Comparison of ENCODE assay signal across 30 cellular contexts in the genomic region with DNA sequence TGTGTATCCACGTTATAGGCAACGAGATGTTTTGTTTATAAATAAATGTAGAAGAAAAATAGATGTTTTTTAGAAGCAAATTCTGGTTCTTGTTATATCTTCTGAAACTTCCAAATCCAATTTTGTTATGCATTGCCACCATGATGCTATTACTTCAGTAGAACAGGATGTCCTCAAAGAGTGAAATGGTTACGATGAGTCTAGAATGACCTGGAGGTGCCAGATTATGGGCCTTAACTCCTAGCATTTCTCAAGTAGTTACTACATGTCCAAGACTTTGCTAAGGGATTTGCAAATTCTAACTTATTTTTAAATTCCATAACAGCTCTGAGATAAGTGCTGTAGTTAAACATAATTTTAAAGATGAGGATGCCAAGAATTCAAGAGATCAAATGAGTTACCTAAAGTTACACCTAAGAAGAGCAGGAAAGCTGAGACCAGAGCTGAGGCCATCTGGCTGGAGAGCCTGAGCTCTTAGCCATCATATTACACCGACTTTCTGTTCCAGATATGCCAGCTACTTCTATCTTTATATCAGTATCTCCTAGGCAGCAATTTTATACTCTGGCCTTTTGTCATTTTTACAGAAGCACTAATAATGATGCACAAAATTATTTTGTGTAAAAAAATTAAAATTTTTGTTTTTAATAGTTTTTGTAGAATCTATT.
"Had no signal": no experiment of that assay in that cellular context is flagged by ENCODE, and none has a peak within 500 bp of the region (broad histone marks: within the 10 kb centered on the region; RNA-seq: fewer than 3 reads in every experiment).

No MANE protein-coding gene starts in this region.

- H3K27me3 Mint-ChIP-seq: central memory CD8-positive, alpha-beta T cell had no signal

- H3K36me3 ChIP-seq: ascending aorta, cardiac muscle cell, Peyer's patch, SJSA1 had no signal

- H3K4me3 ChIP-seq: ascending aorta, cardiac muscle cell, Peyer's patch, SJSA1 had no signal

- H3K27ac Mint-ChIP-seq: activated CD4-positive, alpha-beta T cell treated with anti-CD3 and anti-CD28 coated beads, Interleukin-2, amount 10 ng/mL, durations not matched to agents 24 days and 14 days; activated CD8-positive, alpha-beta T cell treated with anti-CD3 and anti-CD28 coated beads for 36 hours; activated naive CD4-positive, alpha-beta T cell treated with anti-CD3 and anti-CD28 coated beads, Interleukin-2, amount 50 U/mL, for 24 hours; activated naive CD8-positive, alpha-beta T cell treated with anti-CD3 and anti-CD28 coated beads, Interleukin-2, amount 10 ng/mL, durations not matched to agents 7 days and 5 days; activated T-cell treated with anti-CD3 and anti-CD28 coated beads, Interleukin-2, amount 50 U/mL, for 72 hours; activated T-helper 17 cell treated with anti-CD3 and anti-CD28 coated beads, Interleukin-2, amount 50 U/mL, for 72 hours; T-helper 1 cell treated with Interleukin-12 subunit alpha and Interleukin-12 subunit beta and Interleukin-4 antibody, amounts not matched to agents 30 μg/mL and 1 μg/mL, for 36 hours; T-helper 2 cell treated with Interferon-gamma antibody and Interleukin-4, amounts not matched to agents 5 μg/mL and 100 μg/mL, for 36 hours had no signal

- H3K27me3 ChIP-seq: ascending aorta, cardiac muscle cell, Peyer's patch, SJSA1 had no signal

- H3K36me3 Mint-ChIP-seq: activated naive CD4-positive, alpha-beta T cell treated with anti-CD3 and anti-CD28 coated beads, Interleukin-2, amount 50 U/mL, for 24 hours; activated naive CD8-positive, alpha-beta T cell treated with anti-CD3 and anti-CD28 coated beads, Interleukin-2, amount 10 ng/mL, durations not matched to agents 7 days and 5 days had no signal

- H3K4me1 Mint-ChIP-seq: activated CD4-positive, alpha-beta T cell treated with anti-CD3 and anti-CD28 coated beads, Interleukin-2, amount 10 ng/mL, durations not matched to agents 24 days and 14 days; activated naive CD4-positive, alpha-beta T cell treated with anti-CD3 and anti-CD28 coated beads, Interleukin-2, amount 50 U/mL, for 24 hours; activated naive CD8-positive, alpha-beta T cell treated with anti-CD3 and anti-CD28 coated beads, Interleukin-2, amount 10 ng/mL, durations not matched to agents 7 days and 5 days; activated T-helper 17 cell treated with anti-CD3 and anti-CD28 coated beads, Interleukin-2, amount 50 U/mL, for 72 hours; central memory CD8-positive, alpha-beta T cell had no signal

- DNase-seq: activated CD4-positive, alpha-beta T cell treated with anti-CD3 and anti-CD28 coated beads, Interleukin-2, amount 10 ng/mL, durations not matched to agents 24 days and 14 days; activated CD4-positive, alpha-beta T cell treated with anti-CD3 and anti-CD28 coated beads, Interleukin-2, amount 50 U/mL, for 4 hours; activated CD8-positive, alpha-beta T cell treated with anti-CD3 and anti-CD28 coated beads for 36 hours; activated effector memory CD4-positive, alpha-beta T cell treated with anti-CD3 and anti-CD28 coated beads, Interleukin-2, amount 50 U/mL, for 16 hours; activated naive CD4-positive, alpha-beta T cell; activated naive CD8-positive, alpha-beta T cell treated with anti-CD3 and anti-CD28 coated beads, Interleukin-2, amount 10 ng/mL, durations not matched to agents 7 days and 5 days; activated T-cell treated with anti-CD3 and anti-CD28 coated beads, Interleukin-2, amount 50 U/mL, for 1 hour; activated T-cell treated with anti-CD3 and anti-CD28 coated beads, Interleukin-2, amount 50 U/mL, for 72 hours; amygdala; NCI-H1048; NCI-H1105 treated with DMSO at 0.1 percent for 48 hours; NCI-H1436; NCI-H1694; NCI-H1930; NCI-H2081 treated with DMSO at 0.1 percent for 48 hours; NCI-H226; NCI-H524 treated with DMSO at 0.1 percent for 48 hours; PC-3; Peyer's patch; RPMI8226; SHP77 treated with DMSO at 0.1 percent for 48 hours; SK-N-SH had no signal

- H3K9me3 ChIP-seq: ascending aorta, Peyer's patch, SJSA1, SK-N-SH had no signal

- H3K27ac ChIP-seq: ascending aorta, cardiac muscle cell, Peyer's patch, SJSA1 had no signal

- H3K4me1 ChIP-seq: ascending aorta, SJSA1 had no signal

- H3K4me3 Mint-ChIP-seq: activated CD4-positive, alpha-beta T cell treated with anti-CD3 and anti-CD28 coated beads, Interleukin-2, amount 10 ng/mL, durations not matched to agents 24 days and 14 days; activated CD8-positive, alpha-beta T cell treated with anti-CD3 and anti-CD28 coated beads for 36 hours; activated naive CD4-positive, alpha-beta T cell treated with anti-CD3 and anti-CD28 coated beads, Interleukin-2, amount 50 U/mL, for 24 hours; activated naive CD8-positive, alpha-beta T cell treated with anti-CD3 and anti-CD28 coated beads, Interleukin-2, amount 10 ng/mL, durations not matched to agents 7 days and 5 days; activated T-cell treated with anti-CD3 and anti-CD28 coated beads, Interleukin-2, amount 50 U/mL, for 72 hours; activated T-helper 17 cell treated with anti-CD3 and anti-CD28 coated beads, Interleukin-2, amount 50 U/mL, for 72 hours; central memory CD8-positive, alpha-beta T cell; T-helper 1 cell treated with Interleukin-12 subunit alpha and Interleukin-12 subunit beta and Interleukin-4 antibody, amounts not matched to agents 30 μg/mL and 1 μg/mL, for 36 hours; T-helper 2 cell treated with Interferon-gamma antibody and Interleukin-4, amounts not matched to agents 5 μg/mL and 100 μg/mL, for 36 hours had no signal

- H3K9ac ChIP-seq: SK-N-SH had no signal

- H3K9me3 Mint-ChIP-seq: activated CD4-positive, alpha-beta T cell treated with anti-CD3 and anti-CD28 coated beads, Interleukin-2, amount 10 ng/mL, durations not matched to agents 24 days and 14 days; activated CD8-positive, alpha-beta T cell treated with anti-CD3 and anti-CD28 coated beads for 36 hours; activated naive CD4-positive, alpha-beta T cell treated with anti-CD3 and anti-CD28 coated beads, Interleukin-2, amount 50 U/mL, for 24 hours; activated naive CD8-positive, alpha-beta T cell treated with anti-CD3 and anti-CD28 coated beads, Interleukin-2, amount 10 ng/mL, durations not matched to agents 7 days and 5 days; activated T-helper 17 cell treated with anti-CD3 and anti-CD28 coated beads, Interleukin-2, amount 50 U/mL, for 72 hours; central memory CD8-positive, alpha-beta T cell; T-helper 1 cell treated with Interleukin-12 subunit alpha and Interleukin-12 subunit beta and Interleukin-4 antibody, amounts not matched to agents 30 μg/mL and 1 μg/mL, for 36 hours; T-helper 2 cell treated with Interferon-gamma antibody and Interleukin-4, amounts not matched to agents 5 μg/mL and 100 μg/mL, for 36 hours had no signal

- ATAC-seq: activated CD8-positive, alpha-beta T cell treated with anti-CD3 and anti-CD28 coated beads for 36 hours; activated T-cell treated with anti-CD3 and anti-CD28 coated beads, Interleukin-2, amount 50 U/mL, for 72 hours; activated T-helper 17 cell treated with anti-CD3 and anti-CD28 coated beads, Interleukin-2, amount 50 U/mL, for 72 hours; PC-3 had no signal
